In genomic region chr3:156382458-156383346, GRCh38 we compare ENCODE assay signal across 9 cellular contexts.
DNase-seq lines count a peak whose midpoint lies in the region; ATAC-seq and TF ChIP-seq lines count a peak whose summit lies in the region.
"Had no signal": no experiment of that assay in that cellular context is flagged by ENCODE, and none has a peak within 500 bp of the region (broad histone marks: within the 10 kb centered on the region; RNA-seq: fewer than 3 reads in every experiment).

No MANE protein-coding gene starts in this region.

- H3K9me3 Mint-ChIP-seq in activated CD8-positive, alpha-beta T cell treated with anti-CD3 and anti-CD28 coated beads for 36 hours = no peaks in the 10 kb centered on the region

- H3K27me3 ChIP-seq in aorta (ENCODE audit: control insufficient read depth in 1 of 2, insufficient read depth in 2 of 2, low read length in 1 of 2) = no peaks in the 10 kb centered on the region
- H3K27me3 ChIP-seq: BLaER1 treated with 17β-estradiol and CSF1 and Interleukin-3, amounts not matched to agents 10 nM and 100 nM had no signal

- no peak overlapping the region for H3K27ac ChIP-seq in aorta (ENCODE audit: low read depth in 1 of 2, low read length in 2 of 2)
- H3K27ac ChIP-seq: BLaER1 treated with 17β-estradiol and CSF1 and Interleukin-3, amounts not matched to agents 10 nM and 100 nM had no signal

- no peaks in the 10 kb centered on the region for H3K27me3 Mint-ChIP-seq in activated CD8-positive, alpha-beta T cell treated with anti-CD3 and anti-CD28 coated beads for 36 hours

- CTCF ChIA-PET in activated CD8-positive, alpha-beta T cell treated with anti-CD3 and anti-CD28 coated beads for 36 hours (lab: Charles Lee) = interaction anchor here (0.8 to 5.0 kb wide), 14 partner anchors 13 to 293 kb away, joined by 3 to 42 read pairs (median 5); no protein-coding TSS in a partner anchor

- H3K36me3 Mint-ChIP-seq in activated CD8-positive, alpha-beta T cell treated with anti-CD3 and anti-CD28 coated beads for 36 hours (ENCODE audit: low read depth) = no peaks in the 10 kb centered on the region

- no peaks in the 10 kb centered on the region for H3K9me3 ChIP-seq in aorta (ENCODE audit: control insufficient read depth, low read length)
- H3K9me3 ChIP-seq: BLaER1 treated with 17β-estradiol and CSF1 and Interleukin-3, amounts not matched to agents 10 nM and 100 nM had no signal

- no peaks in the 10 kb centered on the region for H3K4me1 Mint-ChIP-seq in activated CD8-positive, alpha-beta T cell treated with anti-CD3 and anti-CD28 coated beads for 36 hours (ENCODE audit: low read depth)

- ATAC-seq in activated CD8-positive, alpha-beta T cell treated with anti-CD3 and anti-CD28 coated beads for 36 hours = no peak
- ATAC-seq in left colon (peak; percentile 63), HG03457 (IDR thresholded peaks at IDR 0.05; ENCODE audit: unreplicated experiment) (no peak), aorta (ENCODE audit: low FRiP score) (no peak)

- intact Hi-C loops in activated CD8-positive, alpha-beta T cell treated with anti-CD3 and anti-CD28 coated beads for 36 hours (cut with micrococcal nuclease) = loop anchor here (5.0 kb wide), 1 partner anchor 230 kb away; no protein-coding TSS in a partner anchor
- intact Hi-C loops in left colon (cut with DNase I, micrococcal nuclease) = loop anchor here in 1 of 2 donors (10.0 kb wide), 1 partner anchor 228 kb away; no protein-coding TSS in a partner anchor
- intact Hi-C loops in aorta (cut with DNase I) = loop anchor here in 1 of 2 donors (5.0 kb wide), 1 partner anchor 75 kb away; no protein-coding TSS in a partner anchor

- POLR2A ChIA-PET in activated CD8-positive, alpha-beta T cell treated with anti-CD3 and anti-CD28 coated beads for 36 hours (lab: Charles Lee) = interaction anchor here (0.7 kb wide), 1 partner anchor 379 kb away, joined by 3 read pairs; no protein-coding TSS in a partner anchor

- DNase-seq in NCI-H1105 treated with DMSO at 0.1 percent for 48 hours (lab: John Stamatoyannopoulos, UW) = peak; percentile 25
- no peak for DNase-seq in NCI-H1105 (lab: John Stamatoyannopoulos, UW)
- peak; percentile 17 for DNase-seq in GM19238 (ENCODE audit: insufficient read length, low spot score)
- DNase-seq in Kasumi-1 (lab: John Stamatoyannopoulos, UW) = peak; percentile 33 to 50
- DNase-seq in activated CD8-positive, alpha-beta T cell treated with anti-CD3 and anti-CD28 coated beads for 36 hours = peak; percentile 34
- DNase-seq in left colon = peak in 1 of 2 donors; percentile 34
- no peak for DNase-seq in aorta

- peaks cover 2 to 18% of the 10 kb centered on the region in 2 donors for H3K4me1 ChIP-seq in aorta (ENCODE audit: control insufficient read depth in 1 of 2, insufficient read depth in 2 of 2, low read length in 2 of 2)

- no peaks in the 10 kb centered on the region for H3K36me3 ChIP-seq in aorta (ENCODE audit: control insufficient read depth in 1 of 2, insufficient read depth in 2 of 2, low read length in 1 of 2)
- H3K36me3 ChIP-seq: BLaER1 treated with 17β-estradiol and CSF1 and Interleukin-3, amounts not matched to agents 10 nM and 100 nM had no signal

- peak; percentile 58 for TF ChIP-seq CTCF in activated CD8-positive, alpha-beta T cell treated with anti-CD3 and anti-CD28 coated beads for 36 hours (IDR thresholded peaks at IDR 0.05)

- no peak overlapping the region for H3K4me3 ChIP-seq in aorta (ENCODE audit: low read length in 2 of 2)
- H3K4me3 ChIP-seq: BLaER1 treated with 17β-estradiol and CSF1 and Interleukin-3, amounts not matched to agents 10 nM and 100 nM had no signal

- H3K27ac Mint-ChIP-seq in activated CD8-positive, alpha-beta T cell treated with anti-CD3 and anti-CD28 coated beads for 36 hours = no peak overlapping the region

- no peak overlapping the region for H3K4me3 Mint-ChIP-seq in activated CD8-positive, alpha-beta T cell treated with anti-CD3 and anti-CD28 coated beads for 36 hours

- 93 to 95% methylated on average over 9 of the region's 9 CpGs for WGBS in aorta, 2 donors

Comparison
In these comparisons a context has a peak if more than half of its experiments do, and no peak if none do; other contexts are left out.
1. DNase-seq: peak in NCI-H1105 treated with DMSO at 0.1 percent for 48 hours (single experiment), GM19238 (single experiment), Kasumi-1 (2 of 2) and activated CD8-positive, alpha-beta T cell treated with anti-CD3 and anti-CD28 coated beads for 36 hours (single experiment); none in NCI-H1105 (single experiment) and aorta (0 of 2).